ENCODE assay signal across 1 cellular context in the genomic region with DNA sequence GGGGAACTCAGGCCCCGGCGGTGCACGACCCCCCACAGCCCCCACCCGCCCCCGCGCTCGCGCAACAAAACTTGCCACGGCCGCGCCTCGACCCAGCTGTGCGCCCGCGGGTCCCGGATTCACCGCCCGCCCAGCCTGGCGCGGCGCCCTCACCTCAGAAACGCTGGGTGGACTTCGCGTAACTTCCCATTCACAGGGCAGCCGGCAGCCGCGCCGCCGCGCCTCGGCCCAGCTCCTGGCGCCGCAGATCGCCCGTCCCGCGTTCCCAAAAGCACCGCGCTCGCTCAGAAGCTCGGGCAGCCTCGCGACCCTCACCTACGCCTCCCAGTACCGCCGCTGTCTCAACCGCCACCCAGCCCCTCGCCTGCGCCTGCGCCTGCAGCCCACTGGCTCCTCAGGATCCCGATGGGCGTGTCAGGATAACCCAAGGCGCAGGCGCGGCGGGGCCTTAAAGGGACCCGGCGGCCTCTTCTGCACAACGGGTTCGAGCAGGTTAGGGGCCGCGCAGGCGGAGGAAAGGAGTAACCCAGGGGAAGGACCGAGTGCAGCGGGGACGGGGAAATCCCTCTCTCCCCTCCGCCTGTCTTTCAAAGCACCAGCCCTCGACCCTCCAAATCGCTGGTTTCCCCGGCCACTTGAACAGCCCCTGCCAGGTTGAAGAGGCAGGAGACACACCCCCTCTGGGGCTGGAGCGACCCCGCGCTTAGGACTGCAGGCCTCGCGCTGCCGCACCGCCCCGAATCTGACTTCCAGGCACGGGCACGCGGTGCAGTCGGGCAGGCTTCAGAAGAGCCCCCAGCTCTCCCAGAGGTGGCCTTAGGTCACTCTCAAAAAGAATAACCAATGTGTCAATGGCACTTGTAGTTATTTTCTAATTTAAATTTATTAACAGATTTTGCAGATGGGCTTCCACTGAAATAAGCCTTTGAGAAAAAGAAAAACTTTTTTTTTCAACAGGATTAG.
TF ChIP-seq lines count a peak whose summit lies in the region.

Gene NBPF1, minus strand, starts transcription at position 380 of the 963 bp plus-strand sequence.

TF ChIP-seq in K562, 482 proteins besides CTCF, POLR2A, EP300 and RAD21 (continued from another document and continues in another):
- no peak for TF ChIP-seq ZNF407 (IDR thresholded peaks at IDR 0.05; ENCODE audit: low read depth)
- no peak for TF ChIP-seq TAF7 (tag; IDR thresholded peaks at IDR 0.05)
- TF ChIP-seq SUPT5H (IDR thresholded peaks at IDR 0.05) = no peak
- no peak for TF ChIP-seq LEF1 (IDR thresholded peaks at IDR 0.05)
- TF ChIP-seq RBFOX2 (IDR thresholded peaks at IDR 0.05; ENCODE audit: low read depth, low read length) = peak; percentile 93
- no peak for TF ChIP-seq SOX6 (IDR thresholded peaks at IDR 0.05)
- TF ChIP-seq COPS2 (conservative IDR thresholded peaks at IDR 0.05) = no peak
- peak; percentile 100 for TF ChIP-seq FIP1L1 (IDR thresholded peaks at IDR 0.05; ENCODE audit: low read depth, low read length, poor library complexity, severe bottlenecking)
- TF ChIP-seq NCOA4 (IDR thresholded peaks at IDR 0.05; ENCODE audit: partially characterized antibody) = no peak
- TF ChIP-seq, protein P1, sequence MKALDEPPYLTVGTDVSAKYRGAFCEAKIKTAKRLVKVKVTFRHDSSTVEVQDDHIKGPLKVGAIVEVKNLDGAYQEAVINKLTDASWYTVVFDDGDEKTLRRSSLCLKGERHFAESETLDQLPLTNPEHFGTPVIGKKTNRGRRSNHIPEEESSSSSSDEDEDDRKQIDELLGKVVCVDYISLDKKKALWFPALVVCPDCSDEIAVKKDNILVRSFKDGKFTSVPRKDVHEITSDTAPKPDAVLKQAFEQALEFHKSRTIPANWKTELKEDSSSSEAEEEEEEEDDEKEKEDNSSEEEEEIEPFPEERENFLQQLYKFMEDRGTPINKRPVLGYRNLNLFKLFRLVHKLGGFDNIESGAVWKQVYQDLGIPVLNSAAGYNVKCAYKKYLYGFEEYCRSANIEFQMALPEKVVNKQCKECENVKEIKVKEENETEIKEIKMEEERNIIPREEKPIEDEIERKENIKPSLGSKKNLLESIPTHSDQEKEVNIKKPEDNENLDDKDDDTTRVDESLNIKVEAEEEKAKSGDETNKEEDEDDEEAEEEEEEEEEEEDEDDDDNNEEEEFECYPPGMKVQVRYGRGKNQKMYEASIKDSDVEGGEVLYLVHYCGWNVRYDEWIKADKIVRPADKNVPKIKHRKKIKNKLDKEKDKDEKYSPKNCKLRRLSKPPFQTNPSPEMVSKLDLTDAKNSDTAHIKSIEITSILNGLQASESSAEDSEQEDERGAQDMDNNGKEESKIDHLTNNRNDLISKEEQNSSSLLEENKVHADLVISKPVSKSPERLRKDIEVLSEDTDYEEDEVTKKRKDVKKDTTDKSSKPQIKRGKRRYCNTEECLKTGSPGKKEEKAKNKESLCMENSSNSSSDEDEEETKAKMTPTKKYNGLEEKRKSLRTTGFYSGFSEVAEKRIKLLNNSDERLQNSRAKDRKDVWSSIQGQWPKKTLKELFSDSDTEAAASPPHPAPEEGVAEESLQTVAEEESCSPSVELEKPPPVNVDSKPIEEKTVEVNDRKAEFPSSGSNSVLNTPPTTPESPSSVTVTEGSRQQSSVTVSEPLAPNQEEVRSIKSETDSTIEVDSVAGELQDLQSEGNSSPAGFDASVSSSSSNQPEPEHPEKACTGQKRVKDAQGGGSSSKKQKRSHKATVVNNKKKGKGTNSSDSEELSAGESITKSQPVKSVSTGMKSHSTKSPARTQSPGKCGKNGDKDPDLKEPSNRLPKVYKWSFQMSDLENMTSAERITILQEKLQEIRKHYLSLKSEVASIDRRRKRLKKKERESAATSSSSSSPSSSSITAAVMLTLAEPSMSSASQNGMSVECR (CRISPR knock-in tag; IDR thresholded peaks at IDR 0.05) = peak; percentile 100
- peak; percentile 96 for TF ChIP-seq RHOXF2B (CRISPR knock-in tag; conservative IDR thresholded peaks at IDR 0.05)
- peak; percentile 10; the same call in 1 of the 2 replicates for TF ChIP-seq ZNF75A (CRISPR knock-in tag; IDR thresholded peaks at IDR 0.05)
- TF ChIP-seq RBM15 (IDR thresholded peaks at IDR 0.05; ENCODE audit: insufficient read depth, low read length) = no peak
- TF ChIP-seq, protein P2, sequence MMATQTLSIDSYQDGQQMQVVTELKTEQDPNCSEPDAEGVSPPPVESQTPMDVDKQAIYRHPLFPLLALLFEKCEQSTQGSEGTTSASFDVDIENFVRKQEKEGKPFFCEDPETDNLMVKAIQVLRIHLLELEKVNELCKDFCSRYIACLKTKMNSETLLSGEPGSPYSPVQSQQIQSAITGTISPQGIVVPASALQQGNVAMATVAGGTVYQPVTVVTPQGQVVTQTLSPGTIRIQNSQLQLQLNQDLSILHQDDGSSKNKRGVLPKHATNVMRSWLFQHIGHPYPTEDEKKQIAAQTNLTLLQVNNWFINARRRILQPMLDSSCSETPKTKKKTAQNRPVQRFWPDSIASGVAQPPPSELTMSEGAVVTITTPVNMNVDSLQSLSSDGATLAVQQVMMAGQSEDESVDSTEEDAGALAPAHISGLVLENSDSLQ (IDR thresholded peaks at IDR 0.05) = no peak
- no peak for TF ChIP-seq FOS (IDR thresholded peaks at IDR 0.05; ENCODE audit: extremely low read depth, insufficient read length)
- TF ChIP-seq, protein P3, sequence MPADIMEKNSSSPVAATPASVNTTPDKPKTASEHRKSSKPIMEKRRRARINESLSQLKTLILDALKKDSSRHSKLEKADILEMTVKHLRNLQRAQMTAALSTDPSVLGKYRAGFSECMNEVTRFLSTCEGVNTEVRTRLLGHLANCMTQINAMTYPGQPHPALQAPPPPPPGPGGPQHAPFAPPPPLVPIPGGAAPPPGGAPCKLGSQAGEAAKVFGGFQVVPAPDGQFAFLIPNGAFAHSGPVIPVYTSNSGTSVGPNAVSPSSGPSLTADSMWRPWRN (IDR thresholded peaks at IDR 0.05; ENCODE audit: low read depth) = no peak
- TF ChIP-seq BMI1 (IDR thresholded peaks at IDR 0.05; ENCODE audit: low read length) = no peak
- TF ChIP-seq ESRRA (IDR thresholded peaks at IDR 0.05; ENCODE audit: borderline replicate concordance, low read depth) = no peak
- peak; percentile 79; the same call in 1 of the 2 replicates for TF ChIP-seq ZNF57 (CRISPR knock-in tag; IDR thresholded peaks at IDR 0.05)
- TF ChIP-seq BACH1 (tag; IDR thresholded peaks at IDR 0.05) = no peak
- TF ChIP-seq HMG20A (CRISPR knock-in tag; conservative IDR thresholded peaks at IDR 0.05) = peak; percentile 52; the same call in 1 of the 2 replicates
- no peak for TF ChIP-seq CEBPB (tag; IDR thresholded peaks at IDR 0.05)
- peak; percentile 56; the same call in 1 of the 2 replicates for TF ChIP-seq GTF2F1 (IDR thresholded peaks at IDR 0.05; ENCODE audit: low read depth, low read length)
- TF ChIP-seq, protein P4, sequence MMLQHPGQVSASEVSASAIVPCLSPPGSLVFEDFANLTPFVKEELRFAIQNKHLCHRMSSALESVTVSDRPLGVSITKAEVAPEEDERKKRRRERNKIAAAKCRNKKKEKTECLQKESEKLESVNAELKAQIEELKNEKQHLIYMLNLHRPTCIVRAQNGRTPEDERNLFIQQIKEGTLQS (IDR thresholded peaks at IDR 0.05) = no peak
- TF ChIP-seq, protein P4 (CRISPR knock-in tag; conservative IDR thresholded peaks at IDR 0.05) = peak; percentile 84
- peak; percentile 11 for TF ChIP-seq SRSF7 (optimal IDR thresholded peaks at IDR 0.05; ENCODE audit: low read depth, low read length)
- no peak for TF ChIP-seq ZNF263 (CRISPR knock-in tag; IDR thresholded peaks at IDR 0.05; ENCODE audit: borderline replicate concordance)
- peak; percentile 85; the same call in 1 of the 2 replicates for TF ChIP-seq MTF1 (CRISPR knock-in tag; IDR thresholded peaks at IDR 0.05; ENCODE audit: borderline replicate concordance)
- peak; percentile 95 for TF ChIP-seq ZBTB9 (CRISPR knock-in tag; IDR thresholded peaks at IDR 0.05)
- TF ChIP-seq CREBBP (IDR thresholded peaks at IDR 0.05; ENCODE audit: low read depth, low read length) = no peak
- no peak for TF ChIP-seq NCOA2 (IDR thresholded peaks at IDR 0.05; ENCODE audit: partially characterized antibody in 2 of 2)
- peak; percentile 64 to 76; a peak in 2 of 4 replicates for TF ChIP-seq SRF (CRISPR knock-in tag; IDR thresholded peaks at IDR 0.05)
- no peak for TF ChIP-seq FOXJ2 (tag; IDR thresholded peaks at IDR 0.05)
- 0 out of 2 replicates have a peak, but pooled peaks have one; percentile 35 for TF ChIP-seq ZNF311 (CRISPR knock-in tag; IDR thresholded peaks at IDR 0.05)
- no peak for TF ChIP-seq VEZF1 (CRISPR knock-in tag; IDR thresholded peaks at IDR 0.05)
- no peak for TF ChIP-seq HSF4 (CRISPR knock-in tag; IDR thresholded peaks at IDR 0.05; ENCODE audit: borderline replicate concordance)
- TF ChIP-seq ZNF12 (CRISPR knock-in tag; IDR thresholded peaks at IDR 0.05) = no peak
- no peak for TF ChIP-seq ADNP (tag; IDR thresholded peaks at IDR 0.05)
